ENCODE assay signal across 8 cellular contexts in genomic region chr6:112043032-112044007, GRCh38. TPM values are rescaled to one million over a fixed set of nuclear protein-coding genes. Genes with fewer than 3 reads are reported as not detected.
A peak's percentile ranks its signal among the peaks of the same experiment; 100 is the strongest.
DNase-seq lines count a peak whose midpoint lies in the region; ATAC-seq and TF ChIP-seq lines count a peak whose summit lies in the region.

No MANE protein-coding gene starts in this region.

- peak overlapping the region; percentile 95 for H3K27ac ChIP-seq in neural cell (ENCODE audit: low read length)

- ATAC-seq in stimulated activated naive CD8-positive, alpha-beta T cell treated with anti-CD3 and anti-CD28 coated beads, Interleukin-15, amount 100 ng/mL, for 72 hours, result peak; percentile 97

- H3K4me3 Mint-ChIP-seq in stimulated activated naive CD8-positive, alpha-beta T cell treated with anti-CD3 and anti-CD28 coated beads, Interleukin-15, amount 100 ng/mL, for 72 hours, result peak overlapping the region; percentile 87 to 91

- H3K9me2 ChIP-seq in neural cell (ENCODE audit: insufficient read depth, low read length), result no peaks in the 10 kb centered on the region

- H3K27me3 ChIP-seq in HAP-1 (ENCODE audit: low read depth), result no peaks in the 10 kb centered on the region
- H3K27me3 ChIP-seq in neural cell (ENCODE audit: insufficient read depth, low read depth, low read length), result no peaks in the 10 kb centered on the region

- H3K36me3 ChIP-seq in HAP-1 (replicated peaks), result no peaks in the 10 kb centered on the region
- H3K36me3 ChIP-seq in neural cell (ENCODE audit: insufficient read depth, low read length), result no peaks in the 10 kb centered on the region

- peak; percentile 65 for TF ChIP-seq EP300 in neural cell (conservative IDR thresholded peaks at IDR 0.05; ENCODE audit: poor library complexity, severe bottlenecking)

- H3K4me3 ChIP-seq in HAP-1 (peak overlapping the region; percentile 44), fibroblast of villous mesenchyme (ENCODE audit: low read depth, low read length) (peak overlapping the region; percentile 79), neural cell (ENCODE audit: low read length) (peak overlapping the region; percentile 69)

- TF ChIP-seq CTCF in fibroblast of villous mesenchyme (IDR thresholded peaks at IDR 0.05; ENCODE audit: insufficient read depth, low read depth, low read length) (peak; percentile 95), neural cell (IDR thresholded peaks at IDR 0.05; ENCODE audit: poor library complexity, severe bottlenecking) (peak; percentile 99)

- H3K79me2 ChIP-seq in neural cell (replicated peaks; ENCODE audit: insufficient read depth, low read length), result no peaks in the 10 kb centered on the region

- no peaks in the 10 kb centered on the region for H3F3A ChIP-seq in neural cell (ENCODE audit: insufficient read depth, low read length, poor library complexity, severe bottlenecking)

- in situ Hi-C loops in HAP-1 (cut with MboI; ENCODE audit: low sequenced_read_pairs), result loop anchor here (25.0 kb wide), 1 partner anchor 1006 kb away; no protein-coding TSS in a partner anchor

- H3K27me3 Mint-ChIP-seq in stimulated activated naive CD8-positive, alpha-beta T cell treated with anti-CD3 and anti-CD28 coated beads, Interleukin-15, amount 100 ng/mL, for 72 hours, result no peaks in the 10 kb centered on the region

- TF ChIP-seq RAD21 in neural cell (conservative IDR thresholded peaks at IDR 0.05), result peak; percentile 100

- peaks cover 2% of the 10 kb centered on the region; the same call in 1 of the 2 replicates for H3K4me1 ChIP-seq in HAP-1

- no peaks in the 10 kb centered on the region for H4K20me1 ChIP-seq in neural cell (ENCODE audit: insufficient read depth)

- DNase-seq in ELR (ENCODE audit: low read depth), result peak; percentile 98
- DNase-seq in HAP-1 (ENCODE audit: low spot score in 2 of 2), result peak; percentile 93 to 97
- peak; percentile 91 for DNase-seq in M059J (ENCODE audit: low read depth)
- DNase-seq in activated effector memory CD4-positive, alpha-beta T cell treated with anti-CD3 and anti-CD28 coated beads, Interleukin-2, amount 50 U/mL, for 16 hours, result peak; percentile 97
- peak; percentile 94 for DNase-seq in fibroblast of villous mesenchyme (ENCODE audit: low read depth)
- peak; percentile 93 for DNase-seq in stimulated activated naive CD8-positive, alpha-beta T cell treated with anti-CD3 and anti-CD28 coated beads, Interleukin-15, amount 100 ng/mL, for 72 hours

- peak; percentile 29; the same call in 1 of the 2 replicates for TF ChIP-seq POLR2A in Raji (IDR thresholded peaks at IDR 0.05; ENCODE audit: insufficient read depth, low read depth, low read length)

- H2AFZ ChIP-seq in neural cell (ENCODE audit: low read depth, low read length), result peak overlapping the region; percentile 96

- H3K9me3 ChIP-seq in HAP-1 (no peaks in the 10 kb centered on the region), neural cell (ENCODE audit: low read length) (no peaks in the 10 kb centered on the region)

- peak overlapping the region; percentile 83 for H3K9ac ChIP-seq in neural cell (ENCODE audit: low read length)

- no peaks in the 10 kb centered on the region for H3K9me3 Mint-ChIP-seq in stimulated activated naive CD8-positive, alpha-beta T cell treated with anti-CD3 and anti-CD28 coated beads, Interleukin-15, amount 100 ng/mL, for 72 hours

- peak overlapping the region; percentile 60 for H3K4me2 ChIP-seq in neural cell (ENCODE audit: low read length)

- H3K27ac Mint-ChIP-seq in stimulated activated naive CD8-positive, alpha-beta T cell treated with anti-CD3 and anti-CD28 coated beads, Interleukin-15, amount 100 ng/mL, for 72 hours, result peak overlapping the region; percentile 90 to 97

- peaks cover 48% of the 10 kb centered on the region for H3K4me1 Mint-ChIP-seq in stimulated activated naive CD8-positive, alpha-beta T cell treated with anti-CD3 and anti-CD28 coated beads, Interleukin-15, amount 100 ng/mL, for 72 hours

TF ChIP-seq in neural cell, 6 proteins besides CTCF, POLR2A, EP300 and RAD21:
- TF ChIP-seq TAF1 (IDR thresholded peaks at IDR 0.05; ENCODE audit: low read depth), result peak; percentile 90
- TF ChIP-seq MXI1 (conservative IDR thresholded peaks at IDR 0.05; ENCODE audit: poor library complexity, severe bottlenecking), result peak; percentile 84
- no peak for TF ChIP-seq EZH2 (IDR thresholded peaks at IDR 0.05; ENCODE audit: borderline replicate concordance, insufficient read depth, low read length, poor library complexity, severe bottlenecking)
- peak; percentile 93 for TF ChIP-seq POLR2AphosphoS5 (IDR thresholded peaks at IDR 0.05)
- peak; percentile 97 for TF ChIP-seq SMC3 (conservative IDR thresholded peaks at IDR 0.05; ENCODE audit: poor library complexity)
- no peak for TF ChIP-seq REST (IDR thresholded peaks at IDR 0.05; ENCODE audit: borderline replicate concordance)

RNA-seq across cellular contexts. Expression of gene CCN6, which starts 10.6 kb away (rescaled TPM):
- total RNA-seq in M059J (2014; rRNA removed; shearing (Covaris generic)), result not detected in 2 replicates
- total RNA-seq in fibroblast of villous mesenchyme, result not detected in 2 replicates
- polyA plus RNA-seq in neural cell, result not detected in 2 replicates
- not detected in 2 replicates for polyA minus RNA-seq in neural cell

RNA-seq across cellular contexts. Expression of gene TUBE1, which starts 44.0 kb away (rescaled TPM):
- 22.7 and 29.8 TPM in 2 replicates for total RNA-seq in M059J (2014; rRNA removed; shearing (Covaris generic))
- 31.5 and 38.7 TPM in 2 replicates for total RNA-seq in fibroblast of villous mesenchyme
- polyA plus RNA-seq in neural cell, result 180 and 204 TPM in 2 replicates
- polyA minus RNA-seq in neural cell, result 80.3 and 99.2 TPM in 2 replicates

RNA-seq across cellular contexts. Expression of gene FAM229B, which starts 44.1 kb away (rescaled TPM):
- total RNA-seq in M059J (2014; rRNA removed; shearing (Covaris generic)), result 31.3 and 34.2 TPM in 2 replicates
- total RNA-seq in fibroblast of villous mesenchyme, result 8.6 and 18.0 TPM in 2 replicates
- polyA plus RNA-seq in neural cell, result 140 and 142 TPM in 2 replicates
- 55.3 and 63.0 TPM in 2 replicates for polyA minus RNA-seq in neural cell

Comparison
In these comparisons a context has a peak if more than half of its experiments do, and no peak if none do; other contexts are left out.
1. Peak in every context shown above with its lines: DNase-seq, ATAC-seq, H3K4me3 ChIP-seq and H3K27ac ChIP-seq.